Comparison of ENCODE assay signal across 18 cellular contexts in genomic region chr9:116942593-116943061, GRCh38.
DNase-seq lines count a peak whose midpoint lies in the region; ATAC-seq and TF ChIP-seq lines count a peak whose summit lies in the region.
"Had no signal": no experiment of that assay in that cellular context is flagged by ENCODE, and none has a peak within 500 bp of the region (broad histone marks: within the 10 kb centered on the region; RNA-seq: fewer than 3 reads in every experiment).

No MANE protein-coding gene starts in this region.

- peaks cover 0 to 1% (median 0%) of the 10 kb centered on the region in 3 donors for H3K27me3 Mint-ChIP-seq in CD14-positive monocyte (ENCODE audit: low read depth in 3 of 3)
- H3K27me3 Mint-ChIP-seq: activated CD4-positive, alpha-beta T cell treated with anti-CD3 and anti-CD28 coated beads, Interleukin-2, amount 10 ng/mL, durations not matched to agents 24 days and 14 days had no signal

- H3K4me3 ChIP-seq in osteoblast (ENCODE audit: insufficient read depth, low read length), result no peak overlapping the region
- H3K4me3 ChIP-seq: spleen, tibial artery had no signal

- no peak overlapping the region for H2AFZ ChIP-seq in osteoblast (ENCODE audit: low read length)

- DNase-seq in NCI-H345 treated with DMSO at 0.1 percent for 48 hours (lab: John Stamatoyannopoulos, UW; ENCODE audit: unreplicated experiment), result no peak
- no peak for DNase-seq in osteoblast (ENCODE audit: insufficient read length, low spot score, missing footprints)
- DNase-seq in activated naive CD4-positive, alpha-beta T cell treated with Interleukin-2 at 50 U/mL for 16 hours, result no peak
- DNase-seq in CD14-positive monocyte (ENCODE audit: low spot score), result no peak
- DNase-seq: activated CD4-positive, alpha-beta T cell treated with anti-CD3 and anti-CD28 coated beads, Interleukin-2, amount 10 ng/mL, durations not matched to agents 24 days and 14 days; activated naive CD4-positive, alpha-beta T cell; COR-L47; EL; H7; NCI-H187; NCI-H446 treated with DMSO at 0.1 percent for 48 hours; spleen; SW 1271; tibial artery had no signal

- no peaks in the 10 kb centered on the region for H3K36me3 ChIP-seq in osteoblast (ENCODE audit: insufficient read depth, low read length)
- H3K36me3 ChIP-seq: spleen, tibial artery had no signal

- H3K36me3 Mint-ChIP-seq in CD14-positive monocyte, result no peaks in the 10 kb centered on the region

- no peaks in the 10 kb centered on the region for H3K9me3 ChIP-seq in osteoblast (ENCODE audit: low read depth, low read length)
- H3K9me3 ChIP-seq: spleen, tibial artery had no signal

- no peak for TF ChIP-seq CTCF in osteoblast (IDR thresholded peaks at IDR 0.05; ENCODE audit: extremely low read depth, low read depth, low read length)
- TF ChIP-seq CTCF in CD14-positive monocyte (IDR thresholded peaks at IDR 0.05), result no peak

- H4K20me1 ChIP-seq in osteoblast (ENCODE audit: insufficient read depth, low read length), result no peaks in the 10 kb centered on the region

- H3K27me3 ChIP-seq in osteoblast (ENCODE audit: insufficient read depth, low read length), result no peaks in the 10 kb centered on the region
- H3K27me3 ChIP-seq: spleen, tibial artery had no signal

- H3K79me2 ChIP-seq in osteoblast (ENCODE audit: insufficient read depth, low read length), result no peaks in the 10 kb centered on the region

- peaks cover 43% of the 10 kb centered on the region for H3K4me1 Mint-ChIP-seq in CD14-positive monocyte
- H3K4me1 Mint-ChIP-seq: activated CD4-positive, alpha-beta T cell treated with anti-CD3 and anti-CD28 coated beads, Interleukin-2, amount 10 ng/mL, durations not matched to agents 24 days and 14 days had no signal

- no peak overlapping the region for H3K27ac Mint-ChIP-seq in CD14-positive monocyte
- H3K27ac Mint-ChIP-seq: activated CD4-positive, alpha-beta T cell treated with anti-CD3 and anti-CD28 coated beads, Interleukin-2, amount 10 ng/mL, durations not matched to agents 24 days and 14 days had no signal

- intact Hi-C loops in CD14-positive monocyte (cut with micrococcal nuclease), result no loop called here

- ATAC-seq in GM18511 (IDR thresholded peaks at IDR 0.05; ENCODE audit: unreplicated experiment) (peak; percentile 62), GM21515 (IDR thresholded peaks at IDR 0.05; ENCODE audit: unreplicated experiment) (peak; percentile 51), HG02973 (IDR thresholded peaks at IDR 0.05; ENCODE audit: unreplicated experiment) (peak; percentile 61), HG03571 (IDR thresholded peaks at IDR 0.05; ENCODE audit: unreplicated experiment) (peak; percentile 59)

- H3K4me2 ChIP-seq in osteoblast (ENCODE audit: insufficient read depth, low read length), result no peak overlapping the region

- H3K4me3 Mint-ChIP-seq in CD14-positive monocyte, result no peak overlapping the region
- H3K4me3 Mint-ChIP-seq: activated CD4-positive, alpha-beta T cell treated with anti-CD3 and anti-CD28 coated beads, Interleukin-2, amount 10 ng/mL, durations not matched to agents 24 days and 14 days had no signal

- no peaks in the 10 kb centered on the region for H3K4me1 ChIP-seq in osteoblast (ENCODE audit: insufficient read depth, low read length)

- no peak overlapping the region for H3K27ac ChIP-seq in osteoblast (ENCODE audit: low read depth, low read length)
- H3K27ac ChIP-seq: spleen, tibial artery had no signal

- H3K9me3 Mint-ChIP-seq in CD14-positive monocyte, result peaks cover 0 to 10% (median 0%) of the 10 kb centered on the region in 7 donors
- H3K9me3 Mint-ChIP-seq: activated CD4-positive, alpha-beta T cell treated with anti-CD3 and anti-CD28 coated beads, Interleukin-2, amount 10 ng/mL, durations not matched to agents 24 days and 14 days had no signal
